In the genomic region with DNA sequence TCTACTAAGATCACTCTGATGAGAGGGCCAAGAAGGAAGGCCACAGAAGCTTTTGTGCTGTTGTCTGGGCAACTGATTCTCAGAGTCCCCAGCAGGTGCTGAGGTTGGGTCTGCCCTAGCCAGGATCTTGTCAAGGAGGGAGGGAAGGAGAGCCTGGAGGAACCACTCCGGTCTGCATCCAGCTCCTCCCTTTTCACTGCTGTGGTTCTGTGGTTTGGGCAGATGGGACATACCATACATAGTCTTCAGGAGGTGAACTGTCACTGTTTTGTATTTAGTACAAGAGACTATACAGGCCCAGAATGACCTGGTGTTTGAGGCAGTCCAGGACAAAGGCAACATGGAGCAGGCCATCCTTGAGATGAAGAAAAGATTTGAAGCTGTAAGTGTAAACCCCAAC, we compare ENCODE assay signal across 13 cellular contexts. TPM values are rescaled to one million over a fixed set of nuclear protein-coding genes. Genes with fewer than 3 reads are reported as not detected.
DNase-seq lines count a peak whose midpoint lies in the region; ATAC-seq and TF ChIP-seq lines count a peak whose summit lies in the region.
"Had no signal": no experiment of that assay in that cellular context is flagged by ENCODE, and none has a peak within 500 bp of the region (broad histone marks: within the 10 kb centered on the region; RNA-seq: fewer than 3 reads in every experiment).

No MANE protein-coding gene starts in this region.

- H3K4me1 Mint-ChIP-seq in HFFc6 (ENCODE audit: low read depth): peaks cover 7% of the 10 kb centered on the region; the same call in 1 of the 2 replicates

- no peaks in the 10 kb centered on the region for H3K36me3 Mint-ChIP-seq in HFFc6 (ENCODE audit: low read depth)
- H3K36me3 Mint-ChIP-seq: activated naive CD4-positive, alpha-beta T cell treated with anti-CD3 and anti-CD28 coated beads, Interleukin-2, amount 10 ng/mL, durations not matched to agents 7 days and 5 days had no signal

- H3K27ac Mint-ChIP-seq in HFFc6: no peak overlapping the region
- H3K27ac Mint-ChIP-seq: activated naive CD4-positive, alpha-beta T cell treated with anti-CD3 and anti-CD28 coated beads, Interleukin-2, amount 10 ng/mL, durations not matched to agents 7 days and 5 days had no signal

- H3K27me3 Mint-ChIP-seq in HFFc6 (ENCODE audit: insufficient read depth): peaks cover 4% of the 10 kb centered on the region; the same call in 1 of the 2 replicates

- no peak overlapping the region for H3K4me3 Mint-ChIP-seq in HFFc6
- H3K4me3 Mint-ChIP-seq: activated naive CD4-positive, alpha-beta T cell treated with anti-CD3 and anti-CD28 coated beads, Interleukin-2, amount 10 ng/mL, durations not matched to agents 7 days and 5 days had no signal

- H3K9me3 Mint-ChIP-seq in HFFc6: no peaks in the 10 kb centered on the region
- H3K9me3 Mint-ChIP-seq: activated naive CD4-positive, alpha-beta T cell treated with anti-CD3 and anti-CD28 coated beads, Interleukin-2, amount 10 ng/mL, durations not matched to agents 7 days and 5 days had no signal

- DNase-seq in AG08395 (ENCODE audit: low spot score): peak; percentile 47
- peak; percentile 20 for DNase-seq in HFFc6
- peak; percentile 44 for DNase-seq in RPMI8226
- peak; percentile 38 for DNase-seq in kidney tubule cell (ENCODE audit: low spot score)
- DNase-seq in NCI-H748 treated with DMSO at 0.1 percent for 48 hours (lab: John Stamatoyannopoulos, UW): no peak
- DNase-seq in stimulated activated naive CD4-positive, alpha-beta T cell (lab: John Stamatoyannopoulos, UW): no peak
- DNase-seq: activated CD8-positive, alpha-beta memory T cell treated with anti-CD3 and anti-CD28 coated beads for 24 hours; activated naive CD4-positive, alpha-beta T cell treated with anti-CD3 and anti-CD28 coated beads, Interleukin-2, amount 10 ng/mL, durations not matched to agents 7 days and 5 days; caudate nucleus; mucosa of descending colon; NCI-H1417 had no signal

- ATAC-seq in GM21390 (IDR thresholded peaks at IDR 0.05; ENCODE audit: unreplicated experiment) (no peak), GM21381 (IDR thresholded peaks at IDR 0.05; ENCODE audit: unreplicated experiment) (no peak)
- ATAC-seq: mucosa of descending colon had no signal

- TF ChIP-seq CTCF in HFFc6 (IDR thresholded peaks at IDR 0.05): no peak

RNA-seq across cellular contexts. Expression of gene C3orf62, which starts 21.9 kb away (rescaled TPM):
- total RNA-seq in HFFc6 (2021; fragmentation: NEBNext Ultra II Directional; extraction: Animal tissue kit (Norgen Biotek cat#: 25700)): 1 to 10 TPM; 2.4 to 3.5 (median 2.9) TPM

Comparison
In these comparisons a context has a peak if more than half of its experiments do, and no peak if none do; other contexts are left out.
1. DNase-seq: peak in AG08395 (single experiment), HFFc6 (single experiment), RPMI8226 (single experiment) and kidney tubule cell (single experiment); none in NCI-H748 treated with DMSO at 0.1 percent for 48 hours (single experiment) and stimulated activated naive CD4-positive, alpha-beta T cell (0 of 6).